ENCODE assay signal across 15 cellular contexts in genomic region chr10:5553400-5554170, GRCh38. TPM values are rescaled to one million over a fixed set of nuclear protein-coding genes. Genes with fewer than 3 reads are reported as not detected.
DNase-seq lines count a peak whose midpoint lies in the region; ATAC-seq and TF ChIP-seq lines count a peak whose summit lies in the region.
"Had no signal": no experiment of that assay in that cellular context is flagged by ENCODE, and none has a peak within 500 bp of the region (broad histone marks: within the 10 kb centered on the region; RNA-seq: fewer than 3 reads in every experiment).

No MANE protein-coding gene starts in this region.

- peak; percentile 25 for DNase-seq in activated naive CD8-positive, alpha-beta T cell treated with anti-CD3 and anti-CD28 coated beads, Interleukin-2, amount 10 ng/mL, durations not matched to agents 7 days and 5 days
- DNase-seq in activated naive CD8-positive, alpha-beta T cell treated with anti-CD3 and anti-CD28 coated beads for 36 hours, result no peak
- DNase-seq in dermis blood vessel endothelial cell (peak; percentile 16), mesenteric fat pad (ENCODE audit: low spot score) (peak; percentile 68), tibial artery (peak; percentile 26 to 75), osteocyte (ENCODE audit: extremely low spot score, unreplicated experiment) (no peak), NCI-H1092 (lab: John Stamatoyannopoulos, UW) (no peak)
- DNase-seq: activated T-cell treated with anti-CD3 and anti-CD28 coated beads, Interleukin-2, amount 50 U/mL, for 48 hours; effector memory CD8-positive, alpha-beta T cell; NCI-H345 had no signal

- H3K9me3 Mint-ChIP-seq in activated naive CD8-positive, alpha-beta T cell treated with anti-CD3 and anti-CD28 coated beads, Interleukin-2, amount 10 ng/mL, durations not matched to agents 7 days and 5 days, result no peaks in the 10 kb centered on the region
- no peaks in the 10 kb centered on the region for H3K9me3 Mint-ChIP-seq in activated naive CD8-positive, alpha-beta T cell treated with anti-CD3 and anti-CD28 coated beads for 36 hours
- H3K9me3 Mint-ChIP-seq in osteocyte (ENCODE audit: unreplicated experiment), result no peaks in the 10 kb centered on the region
- H3K9me3 Mint-ChIP-seq: effector memory CD8-positive, alpha-beta T cell had no signal

- peaks cover 4 to 98% (median 71%) of the 10 kb centered on the region in 4 donors for H3K4me1 ChIP-seq in tibial artery

- TF ChIP-seq CTCF in tibial artery (IDR thresholded peaks at IDR 0.05), result no peak
- TF ChIP-seq CTCF in osteocyte (IDR thresholded peaks at IDR 0.05), result no peak

- no peak overlapping the region for H3K4me3 Mint-ChIP-seq in activated naive CD8-positive, alpha-beta T cell treated with anti-CD3 and anti-CD28 coated beads, Interleukin-2, amount 10 ng/mL, durations not matched to agents 7 days and 5 days
- H3K4me3 Mint-ChIP-seq in activated naive CD8-positive, alpha-beta T cell treated with anti-CD3 and anti-CD28 coated beads for 36 hours, result no peak overlapping the region
- no peak overlapping the region for H3K4me3 Mint-ChIP-seq in osteocyte (ENCODE audit: unreplicated experiment)
- H3K4me3 Mint-ChIP-seq: effector memory CD8-positive, alpha-beta T cell had no signal

- intact Hi-C loops in tibial artery (cut with DNase I; ENCODE audit: low total_unique reads), result loop anchor here (5.0 kb wide), 1 partner anchor 644 kb away; no protein-coding TSS in a partner anchor

- ATAC-seq in activated naive CD8-positive, alpha-beta T cell treated with anti-CD3 and anti-CD28 coated beads, Interleukin-2, amount 10 ng/mL, durations not matched to agents 7 days and 5 days (ENCODE audit: low read depth), result no peak
- ATAC-seq in HG03025 (IDR thresholded peaks at IDR 0.05; ENCODE audit: low FRiP score, unreplicated experiment), result no peak
- ATAC-seq: effector memory CD8-positive, alpha-beta T cell had no signal

- no peaks in the 10 kb centered on the region for H3K27me3 Mint-ChIP-seq in activated naive CD8-positive, alpha-beta T cell treated with anti-CD3 and anti-CD28 coated beads, Interleukin-2, amount 10 ng/mL, durations not matched to agents 7 days and 5 days
- H3K27me3 Mint-ChIP-seq in activated naive CD8-positive, alpha-beta T cell treated with anti-CD3 and anti-CD28 coated beads for 36 hours, result no peaks in the 10 kb centered on the region
- no peaks in the 10 kb centered on the region for H3K27me3 Mint-ChIP-seq in osteocyte (ENCODE audit: unreplicated experiment)

- H3K4me1 Mint-ChIP-seq in activated naive CD8-positive, alpha-beta T cell treated with anti-CD3 and anti-CD28 coated beads, Interleukin-2, amount 10 ng/mL, durations not matched to agents 7 days and 5 days, result peaks cover 22% of the 10 kb centered on the region
- H3K4me1 Mint-ChIP-seq in activated naive CD8-positive, alpha-beta T cell treated with anti-CD3 and anti-CD28 coated beads for 36 hours, result peaks cover 31% of the 10 kb centered on the region
- H3K4me1 Mint-ChIP-seq in osteocyte (ENCODE audit: unreplicated experiment), result peaks cover 16% of the 10 kb centered on the region

- no peaks in the 10 kb centered on the region for H3K36me3 Mint-ChIP-seq in activated naive CD8-positive, alpha-beta T cell treated with anti-CD3 and anti-CD28 coated beads, Interleukin-2, amount 10 ng/mL, durations not matched to agents 7 days and 5 days
- no peaks in the 10 kb centered on the region for H3K36me3 Mint-ChIP-seq in activated naive CD8-positive, alpha-beta T cell treated with anti-CD3 and anti-CD28 coated beads for 36 hours
- no peaks in the 10 kb centered on the region for H3K36me3 Mint-ChIP-seq in osteocyte (ENCODE audit: unreplicated experiment)

- H3K36me3 ChIP-seq in tibial artery, result no peaks in the 10 kb centered on the region
- H3K36me3 ChIP-seq: neutrophil had no signal

- H3K27ac ChIP-seq in tibial artery, result peak overlapping the region; percentile 79 to 81
- H3K27ac ChIP-seq: neutrophil had no signal

- H3K9me3 ChIP-seq in tibial artery, result no peaks in the 10 kb centered on the region
- H3K9me3 ChIP-seq: body of pancreas, neutrophil had no signal

- no peak overlapping the region for H3K4me3 ChIP-seq in tibial artery
- H3K4me3 ChIP-seq: body of pancreas had no signal

- no peaks in the 10 kb centered on the region for H3K27me3 ChIP-seq in tibial artery
- H3K27me3 ChIP-seq: body of pancreas, neutrophil had no signal

- POLR2A ChIA-PET in activated naive CD8-positive, alpha-beta T cell treated with anti-CD3 and anti-CD28 coated beads, Interleukin-2, amount 10 ng/mL, durations not matched to agents 7 days and 5 days (lab: Charles Lee), result interaction anchor here (0.6 kb wide), 1 partner anchor 259 kb away, joined by 5 read pairs; the partner anchor contains the start of gene GDI2

- H3K27ac Mint-ChIP-seq in activated naive CD8-positive, alpha-beta T cell treated with anti-CD3 and anti-CD28 coated beads, Interleukin-2, amount 10 ng/mL, durations not matched to agents 7 days and 5 days, result no peak overlapping the region
- H3K27ac Mint-ChIP-seq in activated naive CD8-positive, alpha-beta T cell treated with anti-CD3 and anti-CD28 coated beads for 36 hours, result no peak overlapping the region
- H3K27ac Mint-ChIP-seq in osteocyte (ENCODE audit: unreplicated experiment), result no peak overlapping the region

RNA-seq across cellular contexts. Expression of gene CALML3, which starts 28.8 kb away (rescaled TPM):
- total RNA-seq in activated naive CD8-positive, alpha-beta T cell treated with anti-CD3 and anti-CD28 coated beads, Interleukin-2, amount 10 ng/mL, durations not matched to agents 7 days and 5 days, result not detected
- not detected for total RNA-seq in activated naive CD8-positive, alpha-beta T cell treated with anti-CD3 and anti-CD28 coated beads for 36 hours
- not detected in 2 replicates for total RNA-seq in dermis blood vessel endothelial cell
- total RNA-seq in mesenteric fat pad, result not detected
- total RNA-seq in osteocyte, result not detected in 2 replicates
- total RNA-seq: body of pancreas, kidney epithelial cell, temporal lobe had no signal

RNA-seq across cellular contexts. Expression of gene CALML5, which starts 54.2 kb away (rescaled TPM):
- not detected for total RNA-seq in activated naive CD8-positive, alpha-beta T cell treated with anti-CD3 and anti-CD28 coated beads, Interleukin-2, amount 10 ng/mL, durations not matched to agents 7 days and 5 days
- total RNA-seq in activated naive CD8-positive, alpha-beta T cell treated with anti-CD3 and anti-CD28 coated beads for 36 hours, result not detected
- total RNA-seq in dermis blood vessel endothelial cell (not detected in 2 replicates), mesenteric fat pad (not detected), osteocyte (not detected in 2 replicates)
- total RNA-seq: body of pancreas, kidney epithelial cell, temporal lobe had no signal

Comparison
In these comparisons a context has a peak if more than half of its experiments do, and no peak if none do; other contexts are left out.
1. DNase-seq: peak in activated naive CD8-positive, alpha-beta T cell treated with anti-CD3 and anti-CD28 coated beads, Interleukin-2, amount 10 ng/mL, durations not matched to agents 7 days and 5 days (single experiment), dermis blood vessel endothelial cell (single experiment), mesenteric fat pad (single experiment) and tibial artery (2 of 2); none in activated naive CD8-positive, alpha-beta T cell treated with anti-CD3 and anti-CD28 coated beads for 36 hours (single experiment), osteocyte (single experiment) and NCI-H1092 (single experiment).